ENCODE assay signal across 9 cellular contexts in genomic region chr5:132227235-132227484, GRCh38. TPM values are rescaled to one million over a fixed set of nuclear protein-coding genes. Genes with fewer than 3 reads are reported as not detected.
DNase-seq lines count a peak whose midpoint lies in the region; ATAC-seq and TF ChIP-seq lines count a peak whose summit lies in the region.
"Had no signal": no experiment of that assay in that cellular context is flagged by ENCODE, and none has a peak within 500 bp of the region (broad histone marks: within the 10 kb centered on the region; RNA-seq: fewer than 3 reads in every experiment).

No MANE protein-coding gene starts in this region.

- TF ChIP-seq POLR2A in breast epithelium (IDR thresholded peaks at IDR 0.05), result no peak

- H3K27me3 ChIP-seq in breast epithelium, result no peaks in the 10 kb centered on the region
- no peaks in the 10 kb centered on the region for H3K27me3 ChIP-seq in thoracic aorta (replicated peaks; ENCODE audit: insufficient read depth)

- ATAC-seq in memory B cell (ENCODE audit: low read depth) (no peak), thoracic aorta (ENCODE audit: insufficient number of reproducible peaks, low FRiP score, low read depth) (no peak), HG03025 (IDR thresholded peaks at IDR 0.05; ENCODE audit: low FRiP score, unreplicated experiment) (no peak), left lobe of liver (no peak)

- H3K9me3 ChIP-seq in breast epithelium (no peaks in the 10 kb centered on the region), thoracic aorta (no peaks in the 10 kb centered on the region)

- peak overlapping the region; percentile 18 for H3K27ac Mint-ChIP-seq in activated CD4-positive, alpha-beta T cell treated with anti-CD3 and anti-CD28 coated beads, Interleukin-2, amount 10 ng/mL, durations not matched to agents 24 days and 14 days
- H3K27ac Mint-ChIP-seq in memory B cell, result no peak overlapping the region

- peaks cover 0 to 12% of the 10 kb centered on the region in 2 donors for H3K4me1 ChIP-seq in breast epithelium
- peaks cover 29 to 54% of the 10 kb centered on the region in 2 donors for H3K4me1 ChIP-seq in thoracic aorta (ENCODE audit: control insufficient read depth in 1 of 2, low read depth in 2 of 2)

- H3K36me3 Mint-ChIP-seq in activated CD4-positive, alpha-beta T cell treated with anti-CD3 and anti-CD28 coated beads, Interleukin-2, amount 10 ng/mL, durations not matched to agents 24 days and 14 days (ENCODE audit: low read depth), result peaks cover 6% of the 10 kb centered on the region
- H3K36me3 Mint-ChIP-seq in memory B cell, result peaks cover 1% of the 10 kb centered on the region

- peak overlapping the region; percentile 79 for H3K4me3 Mint-ChIP-seq in activated CD4-positive, alpha-beta T cell treated with anti-CD3 and anti-CD28 coated beads, Interleukin-2, amount 10 ng/mL, durations not matched to agents 24 days and 14 days
- peak overlapping the region; percentile 37 for H3K4me3 Mint-ChIP-seq in memory B cell

- H3K27ac ChIP-seq in breast epithelium, result peak overlapping the region; percentile 92 to 93
- H3K27ac ChIP-seq in thoracic aorta, result peak overlapping the region; percentile 82 to 88

- H3K9me3 Mint-ChIP-seq in activated CD4-positive, alpha-beta T cell treated with anti-CD3 and anti-CD28 coated beads, Interleukin-2, amount 10 ng/mL, durations not matched to agents 24 days and 14 days, result no peaks in the 10 kb centered on the region
- no peaks in the 10 kb centered on the region for H3K9me3 Mint-ChIP-seq in memory B cell

- peaks cover 50% of the 10 kb centered on the region for H3K4me1 Mint-ChIP-seq in activated CD4-positive, alpha-beta T cell treated with anti-CD3 and anti-CD28 coated beads, Interleukin-2, amount 10 ng/mL, durations not matched to agents 24 days and 14 days
- peaks cover 34% of the 10 kb centered on the region for H3K4me1 Mint-ChIP-seq in memory B cell

- peaks cover 15% of the 10 kb centered on the region for H3K27me3 Mint-ChIP-seq in activated CD4-positive, alpha-beta T cell treated with anti-CD3 and anti-CD28 coated beads, Interleukin-2, amount 10 ng/mL, durations not matched to agents 24 days and 14 days
- H3K27me3 Mint-ChIP-seq in memory B cell, result peaks cover 18% of the 10 kb centered on the region

- intact Hi-C loops in activated CD4-positive, alpha-beta T cell treated with anti-CD3 and anti-CD28 coated beads, Interleukin-2, amount 10 ng/mL, durations not matched to agents 24 days and 14 days (cut with micrococcal nuclease), result loop anchor here (2.0 kb wide), 1 partner anchor 68 kb away; the partner anchor contains the start of gene SLC22A4
- intact Hi-C loops in breast epithelium (cut with DNase I; ENCODE audit: low total_unique reads), result no loop called here

- H3K36me3 ChIP-seq in breast epithelium (no peaks in the 10 kb centered on the region), thoracic aorta (no peaks in the 10 kb centered on the region)

- H3K4me3 ChIP-seq in breast epithelium (peak overlapping the region; percentile 63 to 85 (median 81)), thoracic aorta (peak overlapping the region; percentile 92)

- TF ChIP-seq CTCF in breast epithelium (IDR thresholded peaks at IDR 0.05) (peak in 1 of 3 donors; percentile 59), thoracic aorta (IDR thresholded peaks at IDR 0.05) (no peak)

- DNase-seq in activated CD4-positive, alpha-beta T cell treated with anti-CD3 and anti-CD28 coated beads, Interleukin-2, amount 10 ng/mL, durations not matched to agents 24 days and 14 days, result no peak
- DNase-seq in activated CD4-positive, alpha-beta T cell treated with anti-CD3 and anti-CD28 coated beads, Interleukin-2, amount 50 U/mL, for 48 hours, result no peak
- no peak for DNase-seq in breast epithelium (ENCODE audit: low spot score in 2 of 2)
- DNase-seq in memory B cell (ENCODE audit: low spot score in 2 of 2), result no peak
- no peak for DNase-seq in thoracic aorta (ENCODE audit: low spot score)
- DNase-seq in mucosa of gallbladder (ENCODE audit: low spot score), result no peak
- no peak for DNase-seq in left lobe of liver (ENCODE audit: low spot score)
- DNase-seq: AML-193 had no signal

RNA-seq across cellular contexts. Expression of gene P4HA2, which starts 0.5 kb away (rescaled TPM):
- total RNA-seq in activated CD4-positive, alpha-beta T cell treated with anti-CD3 and anti-CD28 coated beads, Interleukin-2, amount 10 ng/mL, durations not matched to agents 24 days and 14 days, result 45.5 and 49.5 TPM in 2 replicates
- total RNA-seq in breast epithelium (10 to 100 TPM; 21.8 to 34.8 (median 26.2) TPM), thoracic aorta (10 to 100 TPM; 31.3 to 47.7 TPM), mucosa of gallbladder (47.5 TPM), left lobe of liver (13.8 TPM)

RNA-seq across cellular contexts. Expression of gene PDLIM4, which starts 30.3 kb away (rescaled TPM):
- total RNA-seq in activated CD4-positive, alpha-beta T cell treated with anti-CD3 and anti-CD28 coated beads, Interleukin-2, amount 10 ng/mL, durations not matched to agents 24 days and 14 days, result 0.72 and 0.78 TPM in 2 replicates
- total RNA-seq in breast epithelium (100 to 1,000 TPM in 1 of 3 donors, 10 to 100 TPM in 1, 1 to 10 TPM in 1; 9.0 to 102 (median 71.4) TPM), thoracic aorta (10 to 100 TPM; 50.6 to 81.0 TPM), mucosa of gallbladder (20.7 TPM), left lobe of liver (0.88 TPM)
